23 cellular contexts compared by ENCODE assay signal in genomic region chr3:166593776-166594175, GRCh38.
"Had no signal": no experiment of that assay in that cellular context is flagged by ENCODE, and none has a peak within 500 bp of the region (broad histone marks: within the 10 kb centered on the region; RNA-seq: fewer than 3 reads in every experiment).

No MANE protein-coding gene starts in this region.

- H3K27me3 ChIP-seq: stomach, suprapubic skin, testis, thyroid gland, tibial artery, tibial nerve, transverse colon, upper lobe of left lung, upper lobe of right lung, uterus, vagina had no signal

- DNase-seq: stimulated activated CD4-positive, alpha-beta T cell treated with anti-CD3 and anti-CD28 coated beads, Interleukin-2, amount 100 ng/mL, for 48 hours; stimulated activated CD4-positive, alpha-beta T cell treated with anti-CD3 and anti-CD28 coated beads, Interleukin-4, amount 100 ng/mL, for 1 hour; stimulated activated CD4-positive, alpha-beta T cell treated with anti-CD3 and anti-CD28 coated beads, Interleukin-4, amount 100 ng/mL, for 24 hours; stimulated activated CD4-positive, alpha-beta T cell treated with anti-CD3 and anti-CD28 coated beads, Interleukin-4, amount 100 ng/mL, for 4 hours; stimulated activated CD8-positive, alpha-beta memory T cell treated with anti-CD3 and anti-CD28 coated beads, Interleukin-4, amount 100 ng/mL, for 48 hours; stimulated activated naive B cell treated with anti-CD40 and anti-IgM and Interleukin-4, amounts not matched to agents 10 μg/mL and 1 μg/mL and 100 μg/mL, for 72 hours; stimulated activated naive CD4-positive, alpha-beta T cell; stimulated activated naive CD4-positive, alpha-beta T cell treated with Interleukin-2 at 50 U/mL for 16 hours; stimulated activated naive CD8-positive, alpha-beta T cell treated with anti-CD3 and anti-CD28 coated beads, Interleukin-15, amount 100 ng/mL, for 72 hours; stimulated activated naive CD8-positive, alpha-beta T cell treated with anti-CD3 and anti-CD28 coated beads, Interleukin-15, Interleukin-2, amounts not matched to agents 100 U/mL and 50 U/mL, for 24 hours; stomach; substantia nigra; testis; thyroid gland; tibial artery; transverse colon; upper lobe of right lung; uterus had no signal

- H3K4me3 ChIP-seq: stomach, suprapubic skin, testis, thoracic aorta, thyroid gland, tibial artery, tibial nerve, transverse colon, upper lobe of left lung, upper lobe of right lung, uterus, vagina had no signal

- H3K9me3 ChIP-seq: suprapubic skin, testis, thoracic aorta, thyroid gland, tibial artery, tibial nerve, upper lobe of left lung, uterus, vagina had no signal

- H3K36me3 ChIP-seq: stomach, suprapubic skin, thoracic aorta, thyroid gland, tibial artery, tibial nerve, transverse colon, upper lobe of left lung, upper lobe of right lung, uterus, vagina had no signal

- H3K4me1 ChIP-seq: stomach, suprapubic skin, testis, thyroid gland, tibial artery, tibial nerve, transverse colon, upper lobe of left lung, upper lobe of right lung, uterus, vagina had no signal

- H3K27ac ChIP-seq: stomach, suprapubic skin, testis, thoracic aorta, thyroid gland, tibial artery, tibial nerve, transverse colon, upper lobe of left lung, upper lobe of right lung, uterus, vagina had no signal
